ENCODE assay signal across 15 cellular contexts in genomic region chr4:184349283-184350039, GRCh38.
DNase-seq lines count a peak whose midpoint lies in the region; TF ChIP-seq lines count a peak whose summit lies in the region.
"Had no signal": no experiment of that assay in that cellular context is flagged by ENCODE, and none has a peak within 500 bp of the region (broad histone marks: within the 10 kb centered on the region; RNA-seq: fewer than 3 reads in every experiment).

No MANE protein-coding gene starts in this region.

- WGBS in esophagus squamous epithelium, 2 donors, result 77 to 82% methylated on average over 7 to 8 of the region's 11 CpGs
- WGBS in ovary, 3 donors, result 70 to 76% (median 72%) methylated on average over 10 to 11 of the region's 11 CpGs

- H3K4me2 ChIP-seq in BLaER1 (peak overlapping the region; percentile 89), KMS-11 (peak overlapping the region; percentile 73; the same call in 1 of the 2 replicates)

- H3K9me3 ChIP-seq in BLaER1 (no peaks in the 10 kb centered on the region), esophagus squamous epithelium (no peaks in the 10 kb centered on the region), ovary (no peaks in the 10 kb centered on the region), vagina (no peaks in the 10 kb centered on the region)
- H3K9me3 ChIP-seq: SJCRH30 had no signal

- TF ChIP-seq CTCF in KMS-11 (conservative IDR thresholded peaks at IDR 0.05; ENCODE audit: low read depth, low read length) (no peak), esophagus squamous epithelium (IDR thresholded peaks at IDR 0.05) (no peak), ovary (IDR thresholded peaks at IDR 0.05) (no peak), vagina (IDR thresholded peaks at IDR 0.05) (no peak)

- intact Hi-C loops in esophagus squamous epithelium (cut with DNase I) (no loop called here), ovary (cut with DNase I) (loop anchor here in 2 of 4 donors (10.0 kb wide), 2 partner anchors 65 to 125 kb away; partner anchors contain the start of gene IRF2 (in 1 of the 2)), vagina (cut with DNase I) (no loop called here)

- H3K27me3 ChIP-seq in BLaER1 (no peaks in the 10 kb centered on the region), KMS-11 (ENCODE audit: insufficient read depth, low read depth) (no peaks in the 10 kb centered on the region), esophagus squamous epithelium (no peaks in the 10 kb centered on the region), ovary (no peaks in the 10 kb centered on the region), vagina (no peaks in the 10 kb centered on the region)
- H3K27me3 ChIP-seq: SJCRH30 had no signal

- TF ChIP-seq POLR2A in esophagus squamous epithelium (IDR thresholded peaks at IDR 0.05) (no peak), ovary (IDR thresholded peaks at IDR 0.05) (no peak), vagina (IDR thresholded peaks at IDR 0.05) (no peak)

- no peaks in the 10 kb centered on the region for H4K20me1 ChIP-seq in BLaER1
- no peaks in the 10 kb centered on the region for H4K20me1 ChIP-seq in KMS-11 (ENCODE audit: insufficient read depth)

- no peak overlapping the region for H2AFZ ChIP-seq in KMS-11 (ENCODE audit: low read depth)

- H3K4me1 ChIP-seq in BLaER1 (peaks cover 92% of the 10 kb centered on the region), KMS-11 (ENCODE audit: low read depth, poor library complexity, severe bottlenecking) (peaks cover 72% of the 10 kb centered on the region), esophagus squamous epithelium (peaks cover 44 to 62% (median 47%) of the 10 kb centered on the region in 3 donors), ovary (ENCODE audit: insufficient read depth) (peaks cover 23% of the 10 kb centered on the region), vagina (peaks cover 18% of the 10 kb centered on the region)

- H3K36me3 ChIP-seq in BLaER1 (no peaks in the 10 kb centered on the region), KMS-11 (ENCODE audit: insufficient read depth) (no peaks in the 10 kb centered on the region), esophagus squamous epithelium (no peaks in the 10 kb centered on the region), ovary (no peaks in the 10 kb centered on the region), vagina (no peaks in the 10 kb centered on the region)
- H3K36me3 ChIP-seq: SJCRH30 had no signal

- TF ChIP-seq EP300 in ovary (IDR thresholded peaks at IDR 0.05), result no peak

- H3K79me2 ChIP-seq in KMS-11 (ENCODE audit: insufficient read depth, low read depth), result peaks cover 37% of the 10 kb centered on the region

- peak overlapping the region; percentile 70 for H3K4me3 ChIP-seq in BLaER1
- no peak overlapping the region for H3K4me3 ChIP-seq in KMS-11 (IDR thresholded peaks at IDR 0.05; ENCODE audit: insufficient read depth, low read depth, low read length)
- H3K4me3 ChIP-seq in esophagus squamous epithelium, result no peak overlapping the region
- H3K4me3 ChIP-seq in ovary, result no peak overlapping the region
- H3K4me3 ChIP-seq in vagina, result no peak overlapping the region
- H3K4me3 ChIP-seq: SJCRH30 had no signal

- DNase-seq in esophagus squamous epithelium (lab: John Stamatoyannopoulos, UW) (no peak), ovary (peak; percentile 34 to 62 (median 54)), NCI-H345 (lab: John Stamatoyannopoulos, UW) (no peak), NCI-H2171 (lab: John Stamatoyannopoulos, UW) (no peak), vagina (ENCODE audit: extremely low spot score in 2 of 2) (no peak)
- no peak for DNase-seq in activated CD8-positive, alpha-beta memory T cell treated with anti-CD3 and anti-CD28 coated beads for 24 hours
- DNase-seq: activated CD8-positive, alpha-beta memory T cell treated with anti-CD3 and anti-CD28 coated beads, Interleukin-2, amount 10 ng/mL, durations not matched to agents 7 days and 5 days; activated naive CD4-positive, alpha-beta T cell treated with Interleukin-2 at 50 U/mL for 16 hours; glutamatergic neuron; Karpas-422; NCI-H187 treated with DMSO at 0.1 percent for 48 hours; NCI-H774; SJCRH30 had no signal

- H3K9ac ChIP-seq in BLaER1 (peak overlapping the region; percentile 73), KMS-11 (no peak overlapping the region)

- peak overlapping the region; percentile 87 for H3K27ac ChIP-seq in BLaER1
- peak overlapping the region; percentile 84; the same call in 1 of the 2 replicates for H3K27ac ChIP-seq in KMS-11
- peak overlapping the region; percentile 91 to 98 (median 94) for H3K27ac ChIP-seq in esophagus squamous epithelium
- peak overlapping the region in 1 of 2 donors; percentile 72 for H3K27ac ChIP-seq in ovary
- no peak overlapping the region for H3K27ac ChIP-seq in vagina
- H3K27ac ChIP-seq: SJCRH30 had no signal

Comparison
In these comparisons a context has a peak if more than half of its experiments do, and no peak if none do; other contexts are left out.
1. DNase-seq: peak in ovary (5 of 5); none in esophagus squamous epithelium (single experiment), NCI-H345 (single experiment), activated CD8-positive, alpha-beta memory T cell treated with anti-CD3 and anti-CD28 coated beads for 24 hours (single experiment), NCI-H2171 (single experiment) and vagina (0 of 2).